Comparison of ENCODE assay signal across 1 cellular context in genomic region chr11:58905716-58906547, GRCh38.
TF ChIP-seq lines count a peak whose summit lies in the region.

No MANE protein-coding gene starts in this region.

TF ChIP-seq in K562, 482 proteins besides CTCF, POLR2A, EP300 and RAD21 (continued from another document):
- TF ChIP-seq PYGO2 (tag; IDR thresholded peaks at IDR 0.05): no peak
- peak; percentile 71 for TF ChIP-seq NFYB (IDR thresholded peaks at IDR 0.05; ENCODE audit: extremely low read depth, insufficient read length)
- no peak for TF ChIP-seq XRCC3 (IDR thresholded peaks at IDR 0.05)
- peak; percentile 91 for TF ChIP-seq PKNOX1 (IDR thresholded peaks at IDR 0.05)
- no peak for TF ChIP-seq ZNF436 (CRISPR knock-in tag; IDR thresholded peaks at IDR 0.05)
- TF ChIP-seq CBX3 (IDR thresholded peaks at IDR 0.05; ENCODE audit: borderline replicate concordance in 1 of 2, low read length in 2 of 2): no peak
- TF ChIP-seq ZNF764 (CRISPR knock-in tag; IDR thresholded peaks at IDR 0.05; ENCODE audit: low read depth): no peak
- no peak for TF ChIP-seq ZNF24 (IDR thresholded peaks at IDR 0.05)
- TF ChIP-seq PBX2 (CRISPR knock-in tag; IDR thresholded peaks at IDR 0.05; ENCODE audit: low read depth): no peak
- peak; percentile 85 for TF ChIP-seq PBX2 (tag; conservative IDR thresholded peaks at IDR 0.05; ENCODE audit: low read depth)
